ENCODE assay signal across 21 cellular contexts in the genomic region with DNA sequence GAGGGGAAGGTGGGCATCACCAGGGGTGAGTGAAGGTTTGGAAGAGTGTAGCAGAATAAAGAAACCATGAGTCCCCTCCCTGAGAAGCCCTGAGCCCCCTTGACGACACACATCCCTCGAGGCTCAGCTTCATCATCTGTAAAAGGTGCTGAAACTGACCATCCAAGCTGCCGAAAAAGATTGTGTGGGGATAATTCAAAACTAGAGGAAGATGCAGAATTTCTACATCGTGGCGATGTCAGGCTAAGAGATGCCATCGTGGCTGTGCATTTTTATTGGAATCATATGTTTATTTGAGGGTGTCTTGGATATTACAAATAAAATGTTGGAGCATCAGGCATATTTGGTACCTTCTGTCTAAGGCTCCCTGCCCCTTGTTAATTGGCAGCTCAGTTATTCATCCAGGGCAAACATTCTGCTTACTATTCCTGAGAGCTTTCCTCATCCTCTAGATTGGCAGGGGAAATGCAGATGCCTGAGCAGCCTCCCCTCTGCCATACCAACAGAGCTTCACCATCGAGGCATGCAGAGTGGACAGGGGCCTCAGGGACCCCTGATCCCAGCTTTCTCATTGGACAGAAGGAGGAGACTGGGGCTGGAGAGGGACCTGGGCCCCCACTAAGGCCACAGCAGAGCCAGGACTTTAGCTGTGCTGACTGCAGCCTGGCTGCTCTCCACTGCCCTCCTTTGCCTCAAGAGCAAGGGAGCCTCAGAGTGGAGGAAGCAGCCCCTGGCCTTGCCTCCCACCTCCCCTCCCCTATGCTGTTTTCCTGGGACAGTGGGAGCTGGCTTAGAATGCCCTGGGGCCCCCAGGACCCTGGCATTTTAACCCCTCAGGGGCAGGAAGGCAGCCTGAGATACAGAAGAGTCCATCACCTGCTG. TPM values are rescaled to one million over a fixed set of nuclear protein-coding genes. Genes with fewer than 3 reads are reported as not detected.
DNase-seq lines count a peak whose midpoint lies in the region; ATAC-seq and TF ChIP-seq lines count a peak whose summit lies in the region.
"Had no signal": no experiment of that assay in that cellular context is flagged by ENCODE, and none has a peak within 500 bp of the region (broad histone marks: within the 10 kb centered on the region; RNA-seq: fewer than 3 reads in every experiment).

No MANE protein-coding gene starts in this region.

- no peak for TF ChIP-seq EP300 in tibial nerve (IDR thresholded peaks at IDR 0.05)

- no peaks in the 10 kb centered on the region for H3K36me3 ChIP-seq in tibial nerve

- no peak overlapping the region for H3K27ac ChIP-seq in right cardiac atrium (ENCODE audit: low read length)
- H3K27ac ChIP-seq in tibial nerve = no peak overlapping the region
- H3K27ac ChIP-seq: A549, C4-2B, GM23248 had no signal

- H3K4me3 Mint-ChIP-seq in T-helper 17 cell = no peak overlapping the region
- H3K4me3 Mint-ChIP-seq in stimulated activated naive CD8-positive, alpha-beta T cell treated with anti-CD3 and anti-CD28 coated beads, Interleukin-15, amount 100 ng/mL, for 72 hours = peak overlapping the region in 1 of 2 donors; percentile 33
- H3K4me3 Mint-ChIP-seq: HFFc6 had no signal

- peak overlapping the region; percentile 43 for H3K27ac Mint-ChIP-seq in T-helper 17 cell
- H3K27ac Mint-ChIP-seq in stimulated activated naive CD8-positive, alpha-beta T cell treated with anti-CD3 and anti-CD28 coated beads, Interleukin-15, amount 100 ng/mL, for 72 hours = peak overlapping the region; percentile 97 to 99
- H3K27ac Mint-ChIP-seq: HFFc6 had no signal

- TF ChIP-seq CTCF in tibial nerve (IDR thresholded peaks at IDR 0.05) = no peak

- H3K27me3 ChIP-seq in right cardiac atrium (ENCODE audit: control insufficient read depth, insufficient read depth) (no peaks in the 10 kb centered on the region), tibial nerve (no peaks in the 10 kb centered on the region)

- intact Hi-C loops in right cardiac atrium (cut with DNase I) = no loop called here

- peaks cover 36% of the 10 kb centered on the region for H3K27me3 Mint-ChIP-seq in T-helper 17 cell
- H3K27me3 Mint-ChIP-seq in stimulated activated naive CD8-positive, alpha-beta T cell treated with anti-CD3 and anti-CD28 coated beads, Interleukin-15, amount 100 ng/mL, for 72 hours = peaks cover 24% of the 10 kb centered on the region

- peaks cover 2% of the 10 kb centered on the region for H3K36me3 Mint-ChIP-seq in T-helper 17 cell (ENCODE audit: low read depth)

- peak; percentile 21 for DNase-seq in activated effector memory CD4-positive, alpha-beta T cell treated with anti-CD3 and anti-CD28 coated beads, Interleukin-2, amount 50 U/mL, for 16 hours
- DNase-seq in activated effector memory CD4-positive, alpha-beta T cell treated with Interleukin-2 at 50 U/mL for 16 hours = no peak
- DNase-seq in T-helper 17 cell = no peak
- DNase-seq in islet precursor cell = peak; percentile 37
- DNase-seq in stimulated activated naive CD8-positive, alpha-beta T cell treated with anti-CD3 and anti-CD28 coated beads, Interleukin-15, amount 100 ng/mL, for 72 hours = no peak
- DNase-seq in NCI-H2029 (lab: John Stamatoyannopoulos, UW) = no peak
- DNase-seq in right cardiac atrium = no peak
- DNase-seq in tibial nerve (ENCODE audit: low spot score in 2 of 2) = no peak
- DNase-seq: COR-L47; DMS153; EL; GM23248; HFFc6; NCI-H1417 treated with DMSO at 0.1 percent for 48 hours; NCI-H2227 treated with DMSO at 0.1 percent for 48 hours; NCI-H526 treated with DMSO at 0.1 percent for 48 hours; NK-92 treated with Interleukin-12 subunit alpha and Interleukin-12 subunit beta, amount 100 ng/mL, for 24 hours; OCI-M1; RPMI8226 had no signal

- no peak for TF ChIP-seq POLR2A in tibial nerve (IDR thresholded peaks at IDR 0.05)

- no peak for ATAC-seq in T-helper 17 cell
- ATAC-seq in stimulated activated naive CD8-positive, alpha-beta T cell treated with anti-CD3 and anti-CD28 coated beads, Interleukin-15, amount 100 ng/mL, for 72 hours = no peak
- no peak for ATAC-seq in right cardiac atrium
- ATAC-seq: A549 had no signal

- H3K9me3 Mint-ChIP-seq in stimulated activated naive CD8-positive, alpha-beta T cell treated with anti-CD3 and anti-CD28 coated beads, Interleukin-15, amount 100 ng/mL, for 72 hours = no peaks in the 10 kb centered on the region

- no peaks in the 10 kb centered on the region for H3K4me1 Mint-ChIP-seq in T-helper 17 cell
- peaks cover 26% of the 10 kb centered on the region for H3K4me1 Mint-ChIP-seq in stimulated activated naive CD8-positive, alpha-beta T cell treated with anti-CD3 and anti-CD28 coated beads, Interleukin-15, amount 100 ng/mL, for 72 hours

- WGBS in right cardiac atrium = 73% methylated on average over 7 of the region's 7 CpGs
- 72 to 75% methylated on average over 7 of the region's 7 CpGs for WGBS in tibial nerve, 2 donors

- H3K4me1 ChIP-seq in right cardiac atrium (ENCODE audit: control insufficient read depth, insufficient read depth, low read length) (no peaks in the 10 kb centered on the region), tibial nerve (peaks cover 0 to 29% (median 7%) of the 10 kb centered on the region in 4 donors)
- H3K4me1 ChIP-seq: A549 had no signal

- H3K4me3 ChIP-seq in right cardiac atrium (ENCODE audit: low read length) = no peak overlapping the region
- no peak overlapping the region for H3K4me3 ChIP-seq in tibial nerve
- H3K4me3 ChIP-seq: A549, GM23248 had no signal

- no peaks in the 10 kb centered on the region for H3K9me3 ChIP-seq in T-helper 17 cell (ENCODE audit: control insufficient read depth, low read length, poor library complexity, severe bottlenecking)
- no peaks in the 10 kb centered on the region for H3K9me3 ChIP-seq in right cardiac atrium (ENCODE audit: control insufficient read depth, low read length)
- no peaks in the 10 kb centered on the region for H3K9me3 ChIP-seq in tibial nerve
- H3K9me3 ChIP-seq: A549 had no signal

RNA-seq across cellular contexts. Expression of gene SERPINA1, which starts 7.0 kb away (rescaled TPM):
- total RNA-seq in T-helper 17 cell (10 to 100 TPM in 1 of 2 donors, 1 to 10 TPM in 1; 3.5 to 15.5 TPM), right cardiac atrium (10 to 100 TPM in 1 of 4 donors, 1 to 10 TPM in 3; 3.1 to 10.3 (median 8.4) TPM), tibial nerve (10 to 100 TPM in 2 of 4 donors, 1 to 10 TPM in 2; 5.7 to 13.9 (median 9.0) TPM)
- 2.0 TPM for polyA plus RNA-seq in right cardiac atrium

RNA-seq across cellular contexts. Expression of gene SERPINA2, which starts 14.9 kb away (rescaled TPM):
- total RNA-seq in T-helper 17 cell (not detected), right cardiac atrium (not detected), tibial nerve (not detected)
- not detected for polyA plus RNA-seq in right cardiac atrium
- total RNA-seq: GM23248, HFFc6 had no signal
- polyA plus RNA-seq: A549, GM23248 had no signal

RNA-seq across cellular contexts. Expression of gene SERPINA6, which starts 58.3 kb away (rescaled TPM):
- not detected for total RNA-seq in T-helper 17 cell
- not detected for total RNA-seq in right cardiac atrium
- polyA plus RNA-seq in right cardiac atrium = not detected
- total RNA-seq in tibial nerve = under 1 TPM in 1 of 4 donors, not detected in 3; 0.63 TPM
- total RNA-seq: GM23248, HFFc6 had no signal
- polyA plus RNA-seq: GM23248 had no signal

Comparison
In these comparisons a context has a peak if more than half of its experiments do, and no peak if none do; other contexts are left out.
1. DNase-seq: peak in activated effector memory CD4-positive, alpha-beta T cell treated with anti-CD3 and anti-CD28 coated beads, Interleukin-2, amount 50 U/mL, for 16 hours (single experiment) and islet precursor cell (single experiment); none in activated effector memory CD4-positive, alpha-beta T cell treated with Interleukin-2 at 50 U/mL for 16 hours (single experiment), T-helper 17 cell (0 of 3), stimulated activated naive CD8-positive, alpha-beta T cell treated with anti-CD3 and anti-CD28 coated beads, Interleukin-15, amount 100 ng/mL, for 72 hours (0 of 2), NCI-H2029 (single experiment), right cardiac atrium (0 of 3) and tibial nerve (0 of 2).